ENCODE assay signal across 8 cellular contexts in the genomic region with DNA sequence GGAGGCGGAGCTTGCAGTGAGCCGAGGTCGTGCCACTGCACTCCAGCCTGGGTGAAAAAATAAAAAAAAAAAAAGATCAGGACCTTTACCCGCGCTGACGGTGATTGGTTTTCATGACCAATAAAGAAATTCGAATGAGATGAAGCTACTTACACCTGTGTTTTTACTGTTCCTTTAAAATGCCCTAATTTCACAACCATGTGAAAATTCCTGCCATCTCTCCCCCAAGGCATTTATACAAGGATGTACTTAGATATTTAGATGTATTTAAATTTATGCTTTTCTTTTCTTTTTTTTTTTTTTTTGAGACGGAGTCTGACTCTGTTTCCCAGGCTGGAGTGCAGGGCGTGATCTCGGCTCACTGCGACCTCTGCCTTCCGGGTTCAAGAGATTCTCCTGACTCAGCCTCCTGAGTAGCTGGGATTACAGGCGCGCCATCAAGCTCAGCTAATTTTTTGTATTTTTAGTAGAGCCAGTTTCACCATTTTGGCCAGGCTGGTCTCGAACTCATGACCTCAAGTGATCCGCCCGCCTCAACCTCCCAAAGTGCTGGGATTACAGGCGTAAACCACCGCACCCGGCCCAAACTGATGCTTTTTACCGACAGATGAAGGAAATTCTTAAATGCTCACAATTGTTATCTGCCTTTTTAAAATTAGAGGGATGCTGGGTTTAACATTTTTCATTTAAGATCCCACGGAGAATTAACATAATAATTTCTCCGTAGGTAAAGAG. TPM values are rescaled to one million over a fixed set of nuclear protein-coding genes. Genes with fewer than 3 reads are reported as not detected.
A peak's percentile ranks its signal among the peaks of the same experiment; 100 is the strongest.
DNase-seq lines count a peak whose midpoint lies in the region; ATAC-seq and TF ChIP-seq lines count a peak whose summit lies in the region.

No MANE protein-coding gene starts in this region.

- TF ChIP-seq CTCF in Calu3 (IDR thresholded peaks at IDR 0.05; ENCODE audit: unreplicated experiment), result no peak
- TF ChIP-seq CTCF in OCI-LY3 (IDR thresholded peaks at IDR 0.05; ENCODE audit: low read depth, low read length), result no peak
- no peak for TF ChIP-seq CTCF in gastrocnemius medialis (IDR thresholded peaks at IDR 0.05 in 4 of 5, conservative IDR thresholded peaks at IDR 0.05 in 1 of 5)
- TF ChIP-seq CTCF in foreskin keratinocyte (conservative IDR thresholded peaks at IDR 0.05), result no peak

- H3K4me1 ChIP-seq in OCI-LY3 (ENCODE audit: low read length) (peaks cover 6% of the 10 kb centered on the region), gastrocnemius medialis (peaks cover 11 to 21% of the 10 kb centered on the region in 2 donors), foreskin keratinocyte (no peaks in the 10 kb centered on the region)
- H3K4me1 ChIP-seq in effector memory CD4-positive, alpha-beta T cell (ENCODE audit: control insufficient read depth, insufficient read depth, low read length, poor library complexity, severe bottlenecking), result peaks cover 15% of the 10 kb centered on the region

- H3K9me3 ChIP-seq in OCI-LY3 (ENCODE audit: insufficient read depth, low read length), result no peaks in the 10 kb centered on the region
- H3K9me3 ChIP-seq in effector memory CD4-positive, alpha-beta T cell (ENCODE audit: control insufficient read depth, low read length), result no peaks in the 10 kb centered on the region
- no peaks in the 10 kb centered on the region for H3K9me3 ChIP-seq in gastrocnemius medialis

- no peaks in the 10 kb centered on the region for H3K27me3 Mint-ChIP-seq in Calu3 (ENCODE audit: unreplicated experiment)

- H3K4me3 Mint-ChIP-seq in Calu3 (ENCODE audit: low read depth, unreplicated experiment), result peak overlapping the region; percentile 69

- H2AFZ ChIP-seq in OCI-LY3 (ENCODE audit: low read depth, low read length), result no peak overlapping the region

- H4K20me1 ChIP-seq in OCI-LY3 (ENCODE audit: insufficient read depth, low read length), result no peaks in the 10 kb centered on the region

- peak overlapping the region; percentile 49; the same call in 1 of the 2 replicates for H3K9ac ChIP-seq in OCI-LY3 (ENCODE audit: low read length)

- H3K27ac Mint-ChIP-seq in Calu3 (ENCODE audit: unreplicated experiment), result no peak overlapping the region

- peak overlapping the region; percentile 76 for H3K4me3 ChIP-seq in OCI-LY3 (ENCODE audit: low read length)
- peak overlapping the region; percentile 75 for H3K4me3 ChIP-seq in effector memory CD4-positive, alpha-beta T cell (ENCODE audit: insufficient read depth, low read depth, low read length, poor library complexity, severe bottlenecking)
- H3K4me3 ChIP-seq in gastrocnemius medialis, result peak overlapping the region; percentile 57 to 66 (median 64)

- intact Hi-C loops in Calu3 (cut with micrococcal nuclease; ENCODE audit: unreplicated experiment) (loop anchor here (5.0 kb wide), 1 partner anchor 81 kb away; no protein-coding TSS in a partner anchor), gastrocnemius medialis (cut with DNase I; ENCODE audit: low total_unique reads) (loop anchor here (1.0 to 5.0 kb wide), 5 partner anchors 32 to 201 kb away; a partner anchor contains a TSS)

- ATAC-seq in gastrocnemius medialis (no peak), HG02852 (IDR thresholded peaks at IDR 0.05; ENCODE audit: unreplicated experiment) (no peak), GM21737 (IDR thresholded peaks at IDR 0.05; ENCODE audit: unreplicated experiment) (no peak), foreskin keratinocyte (no peak)

- TF ChIP-seq POLR2A in gastrocnemius medialis (IDR thresholded peaks at IDR 0.05), result no peak

- peaks cover 16% of the 10 kb centered on the region for H3K4me1 Mint-ChIP-seq in Calu3 (ENCODE audit: low read depth, unreplicated experiment)

- BruUV-seq in Calu3 (replicated peaks; lab: Mats Ljungman, UMichigan), result no TSS peak

- H3K36me3 Mint-ChIP-seq in Calu3 (ENCODE audit: insufficient read depth, unreplicated experiment), result peaks cover 30% of the 10 kb centered on the region

- in situ Hi-C loops in gastrocnemius medialis (cut with MboI; ENCODE audit: low sequenced_read_pairs in 4 of 4), result loop anchor here in 3 of 4 donors (5.0 kb wide), 1 partner anchor 141 kb away; a partner anchor contains a TSS

- no peaks in the 10 kb centered on the region for H3K79me2 ChIP-seq in OCI-LY3 (ENCODE audit: low read length)

- DNase-seq in Calu3, result no peak
- DNase-seq in effector memory CD4-positive, alpha-beta T cell, result no peak
- no peak for DNase-seq in gastrocnemius medialis
- DNase-seq in LoVo (ENCODE audit: low spot score), result no peak
- DNase-seq in foreskin keratinocyte, result no peak

- H3K4me2 ChIP-seq in OCI-LY3 (ENCODE audit: low read length), result peak overlapping the region; percentile 76

- H3K36me3 ChIP-seq in OCI-LY3 (replicated peaks; ENCODE audit: low read depth, low read length) (no peaks in the 10 kb centered on the region), gastrocnemius medialis (no peaks in the 10 kb centered on the region)
- H3K36me3 ChIP-seq in effector memory CD4-positive, alpha-beta T cell (ENCODE audit: control insufficient read depth, insufficient read depth, low read length), result no peaks in the 10 kb centered on the region

- H3K27ac ChIP-seq in OCI-LY3 (ENCODE audit: low read length) (no peak overlapping the region), gastrocnemius medialis (peak overlapping the region; percentile 96 to 100 (median 100)), foreskin keratinocyte (no peak overlapping the region)
- H3K27ac ChIP-seq in effector memory CD4-positive, alpha-beta T cell (ENCODE audit: insufficient read depth, low read length, poor library complexity, severe bottlenecking), result peak overlapping the region; percentile 100

- CTCF ChIA-PET in Calu3 (lab: Charles Lee), result interaction anchor here (0.5 to 1.7 kb wide), 7 partner anchors 47 to 136 kb away, joined by 3 to 8 read pairs (median 3); no protein-coding TSS in a partner anchor

- no peaks in the 10 kb centered on the region for H3K27me3 ChIP-seq in OCI-LY3 (ENCODE audit: low read depth, low read length)
- no peaks in the 10 kb centered on the region for H3K27me3 ChIP-seq in effector memory CD4-positive, alpha-beta T cell (replicated peaks; ENCODE audit: control insufficient read depth, insufficient read depth, low read length, poor library complexity, severe bottlenecking)
- no peaks in the 10 kb centered on the region for H3K27me3 ChIP-seq in gastrocnemius medialis
- no peaks in the 10 kb centered on the region for H3K27me3 ChIP-seq in foreskin keratinocyte

- no peaks in the 10 kb centered on the region for H3K9me3 Mint-ChIP-seq in Calu3 (ENCODE audit: low read depth, unreplicated experiment)

RNA-seq across cellular contexts. Expression of a gene that starts 3.1 kb away (rescaled TPM):
- 26.7 and 30.4 TPM in 2 replicates for total RNA-seq in Calu3 (2022)
- total RNA-seq in gastrocnemius medialis, result 100 to 1,000 TPM; 107 to 147 (median 143) TPM
- total RNA-seq in foreskin keratinocyte, result 7.7 and 8.7 TPM in 2 replicates
- 8.7 and 10.6 TPM in 2 replicates for polyA plus RNA-seq in foreskin keratinocyte

RNA-seq across cellular contexts. Expression of a gene that starts 45.1 kb away (rescaled TPM):
- total RNA-seq in Calu3 (2022) (50.1 and 61.8 TPM in 2 replicates), gastrocnemius medialis (10 to 100 TPM; 22.4 to 29.7 (median 27.9) TPM), foreskin keratinocyte (37.9 and 46.1 TPM in 2 replicates)
- polyA plus RNA-seq in foreskin keratinocyte, result 35.3 and 42.6 TPM in 2 replicates

Comparison
In these comparisons a context has a peak if more than half of its experiments do, and no peak if none do; other contexts are left out.
1. H3K27ac ChIP-seq: peak in effector memory CD4-positive, alpha-beta T cell (single experiment) and gastrocnemius medialis (4 of 4); none in OCI-LY3 (single experiment) and foreskin keratinocyte (single experiment).
2. Peak in every context shown above with its lines, with median percentiles within 50 percentile points of each other: H3K4me3 ChIP-seq.